In the genomic region with DNA sequence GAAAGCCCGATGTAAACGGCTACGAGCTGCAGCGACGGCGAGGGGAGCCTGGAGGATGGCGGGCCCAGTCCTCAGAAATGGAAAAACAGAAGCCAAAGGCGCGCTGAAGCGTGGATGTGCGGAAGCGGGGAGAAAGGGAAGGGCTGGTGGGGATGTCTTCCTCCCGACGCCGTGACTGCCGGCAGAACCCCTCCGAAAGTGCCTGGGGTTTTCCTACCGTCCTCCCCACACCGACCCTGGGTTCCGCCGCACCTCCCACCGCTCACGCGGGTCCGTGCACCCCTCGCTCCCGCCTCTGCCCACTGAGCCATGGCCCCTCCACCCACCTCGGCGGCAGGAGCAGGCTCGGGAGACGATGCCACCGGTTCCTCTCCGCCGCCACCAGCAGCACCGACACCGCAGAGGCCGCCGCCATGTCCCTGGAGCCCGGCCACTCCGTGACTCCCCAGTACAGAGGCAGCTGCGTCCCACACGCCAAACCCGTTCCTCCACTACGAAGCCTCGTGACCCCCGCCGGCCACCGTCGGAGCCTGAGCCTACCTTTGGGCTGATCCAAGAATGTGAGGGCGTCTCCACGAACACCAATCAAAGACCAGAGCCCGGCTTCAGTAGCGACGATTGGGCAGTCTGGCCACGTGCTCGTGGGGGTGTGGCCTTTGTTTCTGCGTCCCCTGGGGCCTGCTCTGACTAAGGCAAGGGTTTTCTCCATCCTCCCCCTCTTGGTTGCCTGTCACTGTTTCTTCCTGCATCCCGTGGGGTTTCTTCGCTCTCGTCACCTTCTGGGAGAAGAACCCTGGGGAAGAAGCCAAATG, we compare ENCODE assay signal across 8 cellular contexts. TPM values are rescaled to one million over a fixed set of nuclear protein-coding genes. Genes with fewer than 3 reads are reported as not detected.
DNase-seq lines count a peak whose midpoint lies in the region; ATAC-seq and TF ChIP-seq lines count a peak whose summit lies in the region.

A gene (minus strand): TSS at position 471 of the 812 bp plus-strand sequence. CDS start 56 bp downstream, at position 415.

- H3K9me3 Mint-ChIP-seq in CD4-positive, CD25-positive, alpha-beta regulatory T cell: peaks cover 0 to 1% (median 0%) of the 10 kb centered on the region in 7 donors

- no peaks in the 10 kb centered on the region for H3K27me3 Mint-ChIP-seq in CD4-positive, CD25-positive, alpha-beta regulatory T cell

- peaks cover 25% of the 10 kb centered on the region for H3K4me1 ChIP-seq in CD4-positive, CD25-positive, alpha-beta regulatory T cell (ENCODE audit: control insufficient read depth, insufficient read depth, low read length, poor library complexity, severe bottlenecking)
- H3K4me1 ChIP-seq in lower lobe of right lung: peaks cover 27% of the 10 kb centered on the region

- no peaks in the 10 kb centered on the region for H3K36me3 ChIP-seq in CD4-positive, CD25-positive, alpha-beta regulatory T cell (ENCODE audit: control insufficient read depth, insufficient read depth, low read length)
- peaks cover 7% of the 10 kb centered on the region for H3K36me3 ChIP-seq in lower lobe of right lung

- peak within 1 kb of the TSS; percentile 91 to 99 (median 97) for H3K27ac Mint-ChIP-seq in CD4-positive, CD25-positive, alpha-beta regulatory T cell

- peak; percentile 100 for ATAC-seq in CD4-positive, CD25-positive, alpha-beta regulatory T cell (ENCODE audit: low read depth in 2 of 2)
- peak; percentile 99 for ATAC-seq in GM19452 (IDR thresholded peaks at IDR 0.05; ENCODE audit: unreplicated experiment)
- ATAC-seq in lower lobe of right lung: peak; percentile 98 to 100

- TF ChIP-seq CTCF in lower lobe of right lung (IDR thresholded peaks at IDR 0.05): no peak

- peak within 1 kb of the TSS; percentile 97 to 99 (median 98) for H3K4me3 Mint-ChIP-seq in CD4-positive, CD25-positive, alpha-beta regulatory T cell

- peak within 1 kb of the TSS; percentile 89 for H3K27ac ChIP-seq in CD4-positive, CD25-positive, alpha-beta regulatory T cell (ENCODE audit: insufficient read depth, low read length, poor library complexity, severe bottlenecking)
- H3K27ac ChIP-seq in lower lobe of right lung: peak within 1 kb of the TSS; percentile 89

- no peaks in the 10 kb centered on the region for H3K9me3 ChIP-seq in CD4-positive, CD25-positive, alpha-beta regulatory T cell (ENCODE audit: control insufficient read depth in 2 of 2, low read length in 2 of 2)
- H3K9me3 ChIP-seq in lower lobe of right lung: no peaks in the 10 kb centered on the region

- H3K4me3 ChIP-seq in CD4-positive, CD25-positive, alpha-beta regulatory T cell (ENCODE audit: low read depth, low read length): peak within 1 kb of the TSS; percentile 93
- peak within 1 kb of the TSS; percentile 81 for H3K4me3 ChIP-seq in lower lobe of right lung

- intact Hi-C loops in lower lobe of right lung (cut with DNase I): no loop called here

- H3K4me1 Mint-ChIP-seq in CD4-positive, CD25-positive, alpha-beta regulatory T cell: peaks cover 28 to 50% (median 33%) of the 10 kb centered on the region in 4 donors

- no peaks in the 10 kb centered on the region for H3K27me3 ChIP-seq in CD4-positive, CD25-positive, alpha-beta regulatory T cell (ENCODE audit: control insufficient read depth, insufficient read depth, low read length)
- H3K27me3 ChIP-seq in lower lobe of right lung (ENCODE audit: low read depth): no peaks in the 10 kb centered on the region

- DNase-seq in CD4-positive, CD25-positive, alpha-beta regulatory T cell: peak; percentile 95 to 99 (median 96)
- DNase-seq in HK-2 (ENCODE audit: unreplicated experiment): peak; percentile 99
- peak; percentile 94 for DNase-seq in NK-92 (lab: John Stamatoyannopoulos, UW; ENCODE audit: unreplicated experiment)
- peak; percentile 93 for DNase-seq in activated CD8-positive, alpha-beta memory T cell treated with anti-CD3 and anti-CD28 coated beads for 1 hour (ENCODE audit: extremely low read depth in 1 of 2, low read depth in 1 of 2)
- DNase-seq in effector CD4-positive, alpha-beta T cell: peak; percentile 99
- peak; percentile 98 for DNase-seq in lower lobe of right lung
- peak; percentile 94 to 98 (median 98) for DNase-seq in stimulated activated CD4-positive, alpha-beta T cell treated with anti-CD3 and anti-CD28 coated beads, TNF-alpha, amount 100 ng/mL, for 24 hours (ENCODE audit: low read depth in 3 of 3)

- H3K36me3 Mint-ChIP-seq in CD4-positive, CD25-positive, alpha-beta regulatory T cell: no peaks in the 10 kb centered on the region

RNA-seq across cellular contexts. Expression of the gene that starts here (rescaled TPM):
- 23.4 TPM for total RNA-seq in CD4-positive, CD25-positive, alpha-beta regulatory T cell
- polyA plus RNA-seq in CD4-positive, CD25-positive, alpha-beta regulatory T cell: 10 to 100 TPM; 22.1 to 27.7 (median 23.7) TPM
- 49.9 TPM for total RNA-seq in lower lobe of right lung

Comparison
In these comparisons a context has a peak if more than half of its experiments do, and no peak if none do; other contexts are left out.
1. Peak in every context shown above with its lines: DNase-seq, ATAC-seq, H3K4me3 ChIP-seq and H3K27ac ChIP-seq.